Comparison of ENCODE assay signal across 12 cellular contexts in genomic region chr13:24233351-24233901, GRCh38.
DNase-seq lines count a peak whose midpoint lies in the region; ATAC-seq lines count a peak whose summit lies in the region.
"Had no signal": no experiment of that assay in that cellular context is flagged by ENCODE, and none has a peak within 500 bp of the region (broad histone marks: within the 10 kb centered on the region; RNA-seq: fewer than 3 reads in every experiment).

No MANE protein-coding gene starts in this region.

- no peaks in the 10 kb centered on the region for H3K9me3 ChIP-seq in adipocyte (ENCODE audit: control insufficient read depth, low read length)

- peak overlapping the region; percentile 71 for H3K9ac ChIP-seq in adipocyte (ENCODE audit: low read length)

- POLR2A ChIA-PET in activated CD4-positive, alpha-beta T cell treated with anti-CD3 and anti-CD28 coated beads for 36 hours (lab: Charles Lee): no interaction called here

- peak overlapping the region; percentile 75 for H3K4me3 ChIP-seq in adipocyte (ENCODE audit: low read length)

- ATAC-seq in activated CD4-positive, alpha-beta T cell treated with anti-CD3 and anti-CD28 coated beads for 36 hours: peak; percentile 73
- ATAC-seq: esophagus mucosa had no signal

- H3K36me3 ChIP-seq in adipocyte (ENCODE audit: control insufficient read depth, insufficient read depth, low read length, severe bottlenecking): no peaks in the 10 kb centered on the region

- peak overlapping the region; percentile 32 for H3K4me3 Mint-ChIP-seq in activated CD4-positive, alpha-beta T cell treated with anti-CD3 and anti-CD28 coated beads for 36 hours

- CTCF ChIA-PET in activated CD4-positive, alpha-beta T cell treated with anti-CD3 and anti-CD28 coated beads for 36 hours (lab: Charles Lee): interaction anchor here (0.6 to 1.9 kb wide), 6 partner anchors 8 to 312 kb away, joined by 3 to 6 read pairs (median 3); no protein-coding TSS in a partner anchor

- peaks cover 34% of the 10 kb centered on the region for H3K4me1 Mint-ChIP-seq in activated CD4-positive, alpha-beta T cell treated with anti-CD3 and anti-CD28 coated beads for 36 hours

- H3K9me3 Mint-ChIP-seq in activated CD4-positive, alpha-beta T cell treated with anti-CD3 and anti-CD28 coated beads for 36 hours (ENCODE audit: low read depth): no peaks in the 10 kb centered on the region

- H3K4me1 ChIP-seq in adipocyte (ENCODE audit: control insufficient read depth, insufficient read depth, low read length): peaks cover 22% of the 10 kb centered on the region

- peak overlapping the region; percentile 55 for H3K27ac Mint-ChIP-seq in activated CD4-positive, alpha-beta T cell treated with anti-CD3 and anti-CD28 coated beads for 36 hours

- no peaks in the 10 kb centered on the region for H3K27me3 ChIP-seq in adipocyte (replicated peaks; ENCODE audit: control insufficient read depth, insufficient read depth, low read length)

- H3K27me3 Mint-ChIP-seq in activated CD4-positive, alpha-beta T cell treated with anti-CD3 and anti-CD28 coated beads for 36 hours: no peaks in the 10 kb centered on the region

- H3K36me3 Mint-ChIP-seq in activated CD4-positive, alpha-beta T cell treated with anti-CD3 and anti-CD28 coated beads for 36 hours (ENCODE audit: low read depth): peaks cover 2% of the 10 kb centered on the region

- intact Hi-C loops in activated CD4-positive, alpha-beta T cell treated with anti-CD3 and anti-CD28 coated beads for 36 hours (cut with DNase I, micrococcal nuclease): loop anchor here (1.0 to 5.0 kb wide), 4 partner anchors 17 to 766 kb away; no protein-coding TSS in a partner anchor
- intact Hi-C loops in posterior cingulate gyrus (cut with DNase I): no loop called here

- DNase-seq in activated CD4-positive, alpha-beta T cell treated with anti-CD3 and anti-CD28 coated beads for 36 hours: no peak
- no peak for DNase-seq in activated CD4-positive, alpha-beta T cell treated with anti-CD3 and anti-CD28 coated beads for 48 hours
- peak; percentile 61 for DNase-seq in adipocyte (ENCODE audit: low read depth)
- peak; percentile 63 for DNase-seq in iris pigment epithelial cell (ENCODE audit: low read depth)
- peak; percentile 19 for DNase-seq in stromal cell of bone marrow (ENCODE audit: low read depth)
- no peak for DNase-seq in posterior cingulate gyrus
- DNase-seq in SIG-M5 treated with dmso at 0.1 percent for 504 hours (lab: John Stamatoyannopoulos, UW; ENCODE audit: unreplicated experiment): no peak
- DNase-seq in NCI-H1417 treated with DMSO at 0.1 percent for 48 hours (lab: John Stamatoyannopoulos, UW): no peak
- DNase-seq: ACHN; activated naive CD4-positive, alpha-beta T cell treated with Interleukin-2 at 50 U/mL for 16 hours; NCI-H1436 treated with DMSO at 0.1 percent for 48 hours had no signal

Comparison
In these comparisons a context has a peak if more than half of its experiments do, and no peak if none do; other contexts are left out.
1. DNase-seq: peak in adipocyte (single experiment), iris pigment epithelial cell (single experiment) and stromal cell of bone marrow (single experiment); none in activated CD4-positive, alpha-beta T cell treated with anti-CD3 and anti-CD28 coated beads for 36 hours (single experiment), activated CD4-positive, alpha-beta T cell treated with anti-CD3 and anti-CD28 coated beads for 48 hours (single experiment), posterior cingulate gyrus (0 of 10), SIG-M5 treated with dmso at 0.1 percent for 504 hours (single experiment) and NCI-H1417 treated with DMSO at 0.1 percent for 48 hours (single experiment).